ENCODE assay signal across 15 cellular contexts in the genomic region with DNA sequence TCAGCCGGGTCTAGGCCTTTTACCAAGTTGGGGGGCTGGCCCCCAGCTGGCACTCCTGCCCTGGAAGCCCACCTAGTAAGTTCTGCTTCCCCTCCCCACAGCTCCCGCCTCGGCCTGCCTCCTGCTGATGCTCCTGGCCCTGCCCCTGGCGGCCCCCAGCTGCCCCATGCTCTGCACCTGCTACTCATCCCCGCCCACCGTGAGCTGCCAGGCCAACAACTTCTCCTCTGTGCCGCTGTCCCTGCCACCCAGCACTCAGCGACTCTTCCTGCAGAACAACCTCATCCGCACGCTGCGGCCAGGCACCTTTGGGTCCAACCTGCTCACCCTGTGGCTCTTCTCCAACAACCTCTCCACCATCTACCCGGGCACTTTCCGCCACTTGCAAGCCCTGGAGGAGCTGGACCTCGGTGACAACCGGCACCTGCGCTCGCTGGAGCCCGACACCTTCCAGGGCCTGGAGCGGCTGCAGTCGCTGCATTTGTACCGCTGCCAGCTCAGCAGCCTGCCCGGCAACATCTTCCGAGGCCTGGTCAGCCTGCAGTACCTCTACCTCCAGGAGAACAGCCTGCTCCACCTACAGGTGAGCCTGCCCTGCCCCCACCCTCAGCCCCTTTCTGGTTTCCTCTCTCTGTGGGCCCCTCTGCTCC. TPM values are rescaled to one million over a fixed set of nuclear protein-coding genes. Genes with fewer than 3 reads are reported as not detected.
"Had no signal": no experiment of that assay in that cellular context is flagged by ENCODE, and none has a peak within 500 bp of the region (broad histone marks: within the 10 kb centered on the region; RNA-seq: fewer than 3 reads in every experiment).

No MANE protein-coding gene starts in this region.

- H3K9me3 Mint-ChIP-seq: activated naive CD4-positive, alpha-beta T cell treated with anti-CD3 and anti-CD28 coated beads, Interleukin-2, amount 50 U/mL, for 24 hours; nephron progenitor cell; type B pancreatic cell had no signal

- ATAC-seq: esophagus mucosa, gastrocnemius medialis, heart left ventricle, left lobe of liver had no signal

- H3K36me3 ChIP-seq: gastrocnemius medialis, heart left ventricle, prostate gland, right atrium auricular region, stomach had no signal

- H3K4me1 Mint-ChIP-seq: activated naive CD4-positive, alpha-beta T cell treated with anti-CD3 and anti-CD28 coated beads, Interleukin-2, amount 50 U/mL, for 24 hours had no signal

- H3K27me3 ChIP-seq: gastrocnemius medialis, right atrium auricular region had no signal

- H3K4me3 Mint-ChIP-seq: activated naive CD4-positive, alpha-beta T cell treated with anti-CD3 and anti-CD28 coated beads, Interleukin-2, amount 50 U/mL, for 24 hours; nephron progenitor cell; type B pancreatic cell had no signal

- DNase-seq: activated CD4-positive, alpha-beta T cell treated with anti-CD3 and anti-CD28 coated beads for 1 hour; activated gamma-delta T cell; effector CD4-positive, alpha-beta T cell; gastrocnemius medialis; heart left ventricle; kidney; nephron progenitor cell; stomach had no signal

- H3K4me3 ChIP-seq: gastrocnemius medialis, heart left ventricle, prostate gland, right atrium auricular region, stomach had no signal

- H3K36me3 Mint-ChIP-seq: activated naive CD4-positive, alpha-beta T cell treated with anti-CD3 and anti-CD28 coated beads, Interleukin-2, amount 50 U/mL, for 24 hours; type B pancreatic cell had no signal

- H3K27ac ChIP-seq: gastrocnemius medialis, heart left ventricle, prostate gland, right atrium auricular region, stomach had no signal

- H3K27ac Mint-ChIP-seq: activated naive CD4-positive, alpha-beta T cell treated with anti-CD3 and anti-CD28 coated beads, Interleukin-2, amount 50 U/mL, for 24 hours; nephron progenitor cell; type B pancreatic cell had no signal

RNA-seq across cellular contexts. Expression of a gene that starts 7.3 kb away (rescaled TPM):
- total RNA-seq: skeletal muscle tissue had no signal
